In genomic region chr5:109099081-109099480, GRCh38 we compare ENCODE assay signal across 18 cellular contexts.
"Had no signal": no experiment of that assay in that cellular context is flagged by ENCODE, and none has a peak within 500 bp of the region (broad histone marks: within the 10 kb centered on the region; RNA-seq: fewer than 3 reads in every experiment).

No MANE protein-coding gene starts in this region.

- H3K4me3 ChIP-seq: colonic mucosa, esophagus squamous epithelium, heart left ventricle, mucosa of descending colon, psoas muscle, skin epidermis, stomach, thoracic aorta, transverse colon had no signal

- ATAC-seq: heart left ventricle; mucosa of descending colon; naive thymus-derived CD8-positive, alpha-beta T cell; psoas muscle; sciatic nerve; stimulated activated naive B cell treated with anti-CD40 and anti-IgM and Interleukin-4, amounts not matched to agents 10 μg/mL and 1 μg/mL and 100 μg/mL, for 72 hours had no signal

- DNase-seq: colonic mucosa; dermis blood vessel endothelial cell; esophagus squamous epithelium; foreskin melanocyte; heart left ventricle; hippocampal formation; mucosa of descending colon; naive thymus-derived CD8-positive, alpha-beta T cell; psoas muscle; stimulated activated CD4-positive, alpha-beta T cell treated with anti-CD3 and anti-CD28 coated beads, Interleukin-2, amount 100 ng/mL, for 24 hours; stimulated activated CD4-positive, alpha-beta T cell treated with anti-CD3 and anti-CD28 coated beads, Interleukin-4, amount 100 ng/mL, for 4 hours; stimulated activated naive B cell treated with anti-CD40 and anti-IgM and Interleukin-4, amounts not matched to agents 10 μg/mL and 1 μg/mL and 100 μg/mL, for 72 hours; stomach; substantia nigra; transverse colon had no signal
